13 cellular contexts compared by ENCODE assay signal in the genomic region with DNA sequence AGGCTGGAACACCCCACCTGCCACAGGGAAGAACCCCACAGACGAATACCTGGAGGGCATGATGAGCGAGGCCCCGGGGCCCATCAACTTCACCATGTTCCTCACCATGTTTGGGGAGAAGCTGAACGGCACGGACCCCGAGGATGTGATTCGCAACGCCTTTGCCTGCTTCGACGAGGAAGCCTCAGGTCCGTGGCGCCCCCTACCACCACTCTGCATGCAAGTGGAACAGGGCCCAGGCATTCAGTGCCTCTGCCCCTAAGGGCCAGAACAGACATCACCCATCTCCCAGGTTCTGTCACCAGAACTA. TPM values are rescaled to one million over a fixed set of nuclear protein-coding genes. Genes with fewer than 3 reads are reported as not detected.
A peak's percentile ranks its signal among the peaks of the same experiment; 100 is the strongest.
DNase-seq lines count a peak whose midpoint lies in the region; TF ChIP-seq lines count a peak whose summit lies in the region.
"Had no signal": no experiment of that assay in that cellular context is flagged by ENCODE, and none has a peak within 500 bp of the region (broad histone marks: within the 10 kb centered on the region; RNA-seq: fewer than 3 reads in every experiment).

No MANE protein-coding gene starts in this region.

- peaks cover 21 to 55% (median 50%) of the 10 kb centered on the region in 4 donors for H3K36me3 ChIP-seq in sigmoid colon

- no peaks in the 10 kb centered on the region for H3K9me3 ChIP-seq in sigmoid colon
- H3K9me3 ChIP-seq: heart left ventricle, thoracic aorta had no signal

- H3K4me1 ChIP-seq in sigmoid colon, result peaks cover 2 to 71% (median 54%) of the 10 kb centered on the region in 4 donors

- TF ChIP-seq CTCF in NB4 (IDR thresholded peaks at IDR 0.05; ENCODE audit: low read depth, low read length), result peak; percentile 40
- no peak for TF ChIP-seq CTCF in endothelial cell (IDR thresholded peaks at IDR 0.05; ENCODE audit: unreplicated experiment)
- peak in 2 of 4 experiments; percentile 10 to 14 for TF ChIP-seq CTCF in sigmoid colon (IDR thresholded peaks at IDR 0.05)

- TF ChIP-seq POLR2A in NB4 (IDR thresholded peaks at IDR 0.05; ENCODE audit: extremely low read depth, insufficient read length), result no peak
- no peak for TF ChIP-seq POLR2A in sigmoid colon (IDR thresholded peaks at IDR 0.05)

- CTCF ChIA-PET in HEK293T (lab: Yijun Ruan, JAX), result interaction anchor here (1.0 kb wide), 1 partner anchor 48 kb away, joined by 3 read pairs; no protein-coding TSS in a partner anchor

- no peaks in the 10 kb centered on the region for H3K4me1 Mint-ChIP-seq in T-helper 2 cell treated with Interferon-gamma antibody and Interleukin-4, amounts not matched to agents 5 μg/mL and 100 μg/mL, for 36 hours (ENCODE audit: low read depth)
- peaks cover 3% of the 10 kb centered on the region for H3K4me1 Mint-ChIP-seq in endothelial cell (ENCODE audit: unreplicated experiment)

- intact Hi-C loops in sigmoid colon (cut with DNase I), result no loop called here

- peak overlapping the region; percentile 70 to 100 (median 99) for H3K27ac ChIP-seq in sigmoid colon

- peak overlapping the region; percentile 3 for H3K27ac Mint-ChIP-seq in T-helper 2 cell treated with Interferon-gamma antibody and Interleukin-4, amounts not matched to agents 5 μg/mL and 100 μg/mL, for 36 hours
- peak overlapping the region; percentile 10 for H3K27ac Mint-ChIP-seq in endothelial cell (ENCODE audit: unreplicated experiment)

- WGBS in sigmoid colon, 2 donors, result 78 to 85% methylated on average over 12 of the region's 12 CpGs

- POLR2A ChIA-PET in HEK293T (lab: Yijun Ruan, JAX), result interaction anchor here (1.1 kb wide), 1 partner anchor 58 kb away, joined by 4 read pairs; a partner anchor contains a TSS

- H3K36me3 Mint-ChIP-seq in T-helper 2 cell treated with Interferon-gamma antibody and Interleukin-4, amounts not matched to agents 5 μg/mL and 100 μg/mL, for 36 hours (ENCODE audit: low read depth), result no peaks in the 10 kb centered on the region
- H3K36me3 Mint-ChIP-seq in endothelial cell (ENCODE audit: low read depth, unreplicated experiment), result peaks cover 7% of the 10 kb centered on the region
- H3K36me3 Mint-ChIP-seq: activated naive CD8-positive, alpha-beta T cell had no signal

- no peak for DNase-seq in T-helper 2 cell treated with Interferon-gamma antibody and Interleukin-4, amounts not matched to agents 5 μg/mL and 100 μg/mL, for 36 hours (ENCODE audit: low spot score)
- DNase-seq in T-helper 2 cell, result no peak
- DNase-seq in NB4 (ENCODE audit: low read depth), result peak; percentile 46
- DNase-seq in endothelial cell (ENCODE audit: low spot score), result peak; percentile 40
- DNase-seq in sigmoid colon, result peak; percentile 74
- no peak for DNase-seq in HEK293T (ENCODE audit: extremely low spot score)
- no peak for DNase-seq in H4 (ENCODE audit: low spot score)
- DNase-seq in NCI-H774 (lab: John Stamatoyannopoulos, UW), result no peak
- DNase-seq: activated CD8-positive, alpha-beta memory T cell treated with anti-CD3 and anti-CD28 coated beads for 24 hours; heart left ventricle; NCI-H69 had no signal

- no peaks in the 10 kb centered on the region for H3K9me3 Mint-ChIP-seq in T-helper 2 cell treated with Interferon-gamma antibody and Interleukin-4, amounts not matched to agents 5 μg/mL and 100 μg/mL, for 36 hours
- no peaks in the 10 kb centered on the region for H3K9me3 Mint-ChIP-seq in endothelial cell (ENCODE audit: unreplicated experiment)

- no peak for TF ChIP-seq EP300 in sigmoid colon (IDR thresholded peaks at IDR 0.05)

- H3K4me3 ChIP-seq in NB4 (ENCODE audit: low read depth, low read length) (no peak overlapping the region), sigmoid colon (peak overlapping the region in 2 of 4 donors; percentile 11 to 13)
- H3K4me3 ChIP-seq: heart left ventricle, thoracic aorta had no signal

- H3K27me3 ChIP-seq in sigmoid colon, result no peaks in the 10 kb centered on the region
- H3K27me3 ChIP-seq: heart left ventricle had no signal

- no peaks in the 10 kb centered on the region for H3K27me3 Mint-ChIP-seq in T-helper 2 cell treated with Interferon-gamma antibody and Interleukin-4, amounts not matched to agents 5 μg/mL and 100 μg/mL, for 36 hours (ENCODE audit: low read depth)
- peaks cover 17% of the 10 kb centered on the region for H3K27me3 Mint-ChIP-seq in endothelial cell (ENCODE audit: unreplicated experiment)
- H3K27me3 Mint-ChIP-seq: activated naive CD8-positive, alpha-beta T cell had no signal

- H3K4me3 Mint-ChIP-seq in T-helper 2 cell treated with Interferon-gamma antibody and Interleukin-4, amounts not matched to agents 5 μg/mL and 100 μg/mL, for 36 hours, result no peak overlapping the region
- no peak overlapping the region for H3K4me3 Mint-ChIP-seq in endothelial cell (ENCODE audit: unreplicated experiment)
- H3K4me3 Mint-ChIP-seq: activated naive CD8-positive, alpha-beta T cell had no signal

TF ChIP-seq in HEK293T, 16 proteins besides CTCF, POLR2A, EP300 and RAD21:
- TF ChIP-seq, protein P1, sequence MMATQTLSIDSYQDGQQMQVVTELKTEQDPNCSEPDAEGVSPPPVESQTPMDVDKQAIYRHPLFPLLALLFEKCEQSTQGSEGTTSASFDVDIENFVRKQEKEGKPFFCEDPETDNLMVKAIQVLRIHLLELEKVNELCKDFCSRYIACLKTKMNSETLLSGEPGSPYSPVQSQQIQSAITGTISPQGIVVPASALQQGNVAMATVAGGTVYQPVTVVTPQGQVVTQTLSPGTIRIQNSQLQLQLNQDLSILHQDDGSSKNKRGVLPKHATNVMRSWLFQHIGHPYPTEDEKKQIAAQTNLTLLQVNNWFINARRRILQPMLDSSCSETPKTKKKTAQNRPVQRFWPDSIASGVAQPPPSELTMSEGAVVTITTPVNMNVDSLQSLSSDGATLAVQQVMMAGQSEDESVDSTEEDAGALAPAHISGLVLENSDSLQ (IDR thresholded peaks at IDR 0.05), result no peak
- TF ChIP-seq SUZ12 (IDR thresholded peaks at IDR 0.05) (no peak), FOXA1 (IDR thresholded peaks at IDR 0.05) (no peak)
TF ChIP-seq in HEK293T: peak in this region for 0.

RNA-seq across cellular contexts. Expression of a gene that starts 6.6 kb away (rescaled TPM):
- total RNA-seq in endothelial cell (ENCODE audit: unreplicated experiment), result 128 TPM
- total RNA-seq in sigmoid colon, result 1,000 to 10,000 TPM; 1,167 to 2,082 (median 1,738) TPM
- 100 to 1,000 TPM in 2 of 3 donors, 10 to 100 TPM in 1; 26.4 to 168 (median 105) TPM for polyA plus RNA-seq in sigmoid colon
- not detected in 2 replicates for total RNA-seq in H4 (2014; rRNA removed; shearing (Covaris generic))

RNA-seq across cellular contexts. Expression of a gene that starts 25.4 kb away (rescaled TPM):
- 43.7 TPM for total RNA-seq in endothelial cell (ENCODE audit: unreplicated experiment)
- total RNA-seq in sigmoid colon, result 10 to 100 TPM in 3 of 4 donors, 1 to 10 TPM in 1; 8.9 to 13.6 (median 11.1) TPM
- polyA plus RNA-seq in sigmoid colon, result 10 to 100 TPM in 1 of 3 donors, 1 to 10 TPM in 2; 2.1 to 10.0 (median 2.4) TPM
- total RNA-seq in H4 (2014; rRNA removed; shearing (Covaris generic)), result 6.6 and 9.0 TPM in 2 replicates

RNA-seq across cellular contexts. Expression of a gene that starts 57.6 kb away (rescaled TPM):
- 112 TPM for total RNA-seq in endothelial cell (ENCODE audit: unreplicated experiment)
- total RNA-seq in sigmoid colon, result 10 to 100 TPM; 58.7 to 85.1 (median 75.7) TPM
- 100 to 1,000 TPM; 106 to 169 (median 148) TPM for polyA plus RNA-seq in sigmoid colon
- total RNA-seq in H4 (2014; rRNA removed; shearing (Covaris generic)), result 215 and 237 TPM in 2 replicates

Comparison
In these comparisons a context has a peak if more than half of its experiments do, and no peak if none do; other contexts are left out.
1. DNase-seq: peak in NB4 (single experiment), endothelial cell (single experiment) and sigmoid colon (single experiment); none in T-helper 2 cell treated with Interferon-gamma antibody and Interleukin-4, amounts not matched to agents 5 μg/mL and 100 μg/mL, for 36 hours (single experiment), T-helper 2 cell (0 of 5), HEK293T (single experiment), H4 (single experiment) and NCI-H774 (single experiment).
2. RNA of a gene that starts 6.6 kb away (total RNA-seq): 1,167 to 2,082 TPM in sigmoid colon and 128 TPM in endothelial cell (single experiment); not detected in H4; every median in the first group is over 100 times any median in the second.